ENCODE assay signal across 31 cellular contexts in genomic region chr3:161859057-161859456, GRCh38.
"Had no signal": no experiment of that assay in that cellular context is flagged by ENCODE, and none has a peak within 500 bp of the region (broad histone marks: within the 10 kb centered on the region; RNA-seq: fewer than 3 reads in every experiment).

No MANE protein-coding gene starts in this region.

- H3K4me1 ChIP-seq: adrenal gland, ascending aorta had no signal

- H3K9me3 ChIP-seq: adrenal gland, ascending aorta had no signal

- H3K4me3 ChIP-seq: adrenal gland, ascending aorta, cardiac muscle cell had no signal

- H3K36me3 ChIP-seq: adrenal gland, ascending aorta, cardiac muscle cell had no signal

- H3K27me3 ChIP-seq: adrenal gland, ascending aorta, cardiac muscle cell had no signal

- DNase-seq: activated B cell treated with CpG ODN at 0.5 μM for 24 hours; activated CD4-positive, alpha-beta memory T cell treated with anti-CD3 and anti-CD28 coated beads for 36 hours; activated CD4-positive, alpha-beta T cell treated with anti-CD3 and anti-CD28 coated beads for 4 hours; activated CD4-positive, alpha-beta T cell treated with anti-CD3 and anti-CD28 coated beads, Interleukin-2, amount 10 ng/mL, durations not matched to agents 24 days and 14 days; activated CD4-positive, alpha-beta T cell treated with anti-CD3 and anti-CD28 coated beads, Interleukin-2, amount 50 U/mL, for 1 hour; activated CD4-positive, alpha-beta T cell treated with anti-CD3 and anti-CD28 coated beads, Interleukin-2, amount 50 U/mL, for 4 hours; activated CD4-positive, CD25-positive, alpha-beta regulatory T cell treated with anti-CD3 and anti-CD28 coated beads, Interleukin-2, amount 50 U/mL, for 72 hours; activated CD8-positive, alpha-beta memory T cell treated with anti-CD3 and anti-CD28 coated beads, Interleukin-2, amount 50 U/mL, for 4 hours; activated CD8-positive, alpha-beta T cell treated with anti-CD3 and anti-CD28 coated beads for 36 hours; activated effector memory CD4-positive, alpha-beta T cell treated with anti-CD3 and anti-CD28 coated beads, Interleukin-2, amount 50 U/mL, for 16 hours; activated gamma-delta T cell treated with Interleukin-2 at 50 U/mL for 16 hours; activated naive CD4-positive, alpha-beta T cell; activated naive CD4-positive, alpha-beta T cell treated with anti-CD3 and anti-CD28 coated beads for 36 hours; activated naive CD4-positive, alpha-beta T cell treated with anti-CD3 and anti-CD28 coated beads, Interleukin-2, amount 50 U/mL, for 16 hours; activated naive CD8-positive, alpha-beta T cell treated with anti-CD3 and anti-CD28 coated beads for 36 hours; activated T-cell treated with anti-CD3 and anti-CD28 coated beads for 4 hours; activated T-cell treated with anti-CD3 and anti-CD28 coated beads, Interleukin-2, amount 50 U/mL, for 1 hour; activated T-cell treated with anti-CD3 and anti-CD28 coated beads, Interleukin-2, amount 50 U/mL, for 4 hours; activated T-cell treated with anti-CD3 and anti-CD28 coated beads, Interleukin-2, amount 50 U/mL, for 72 hours; adrenal gland; amygdala; anterior cingulate cortex; central memory CD4-positive, alpha-beta T cell; T-helper 1 cell; T-helper 2 cell; T-helper 9 cell had no signal

- ATAC-seq: activated CD8-positive, alpha-beta T cell treated with anti-CD3 and anti-CD28 coated beads for 36 hours; activated naive CD4-positive, alpha-beta T cell treated with anti-CD3 and anti-CD28 coated beads, Interleukin-2, amount 50 U/mL, for 72 hours; activated T-cell treated with anti-CD3 and anti-CD28 coated beads, Interleukin-2, amount 50 U/mL, for 4 hours; activated T-cell treated with anti-CD3 and anti-CD28 coated beads, Interleukin-2, amount 50 U/mL, for 72 hours; activated T-helper 17 cell treated with anti-CD3 and anti-CD28 coated beads, Interleukin-2, amount 50 U/mL, for 72 hours had no signal

- H3K27ac ChIP-seq: adrenal gland, ascending aorta, cardiac muscle cell, VCaP had no signal
